ENCODE assay signal across 29 cellular contexts in the genomic region with DNA sequence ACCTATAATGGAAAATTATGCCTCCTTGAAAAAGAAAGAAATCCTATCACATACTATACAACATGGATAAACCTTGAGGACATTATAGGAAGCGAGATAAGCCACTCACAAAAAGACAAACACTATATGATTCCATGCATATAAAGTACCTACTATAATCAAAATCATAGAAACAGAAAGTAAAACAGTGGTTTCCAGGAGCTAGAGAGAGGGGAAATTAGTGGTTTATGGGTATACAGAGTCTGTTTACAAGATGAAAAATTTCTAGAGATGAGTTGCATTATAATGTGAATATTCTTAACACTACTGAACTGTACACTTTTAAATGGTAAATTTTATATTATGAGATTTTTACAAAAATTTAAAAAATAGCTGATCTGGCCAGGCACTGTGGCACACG.
"Had no signal": no experiment of that assay in that cellular context is flagged by ENCODE, and none has a peak within 500 bp of the region (broad histone marks: within the 10 kb centered on the region; RNA-seq: fewer than 3 reads in every experiment).

No MANE protein-coding gene starts in this region.

- H3K27ac ChIP-seq: neutrophil, ovary, parathyroid adenoma, psoas muscle, right lobe of liver, sigmoid colon, stomach, thoracic aorta, thyroid gland, tibial nerve, upper lobe of left lung, vagina had no signal

- H3K4me1 ChIP-seq: parathyroid adenoma, psoas muscle, right lobe of liver, stomach, thyroid gland, tibial nerve, upper lobe of left lung, vagina had no signal

- ATAC-seq: naive thymus-derived CD8-positive, alpha-beta T cell; psoas muscle; right cardiac atrium; stimulated activated effector memory CD8-positive, alpha-beta T cell treated with anti-CD3 and anti-CD28 coated beads, Interleukin-12 subunit alpha, Interleukin-12 subunit beta, amount 100 ng/mL, for 72 hours; stimulated activated naive B cell treated with anti-CD40 and anti-IgM and Interleukin-4, amounts not matched to agents 10 μg/mL and 1 μg/mL and 100 μg/mL, for 72 hours had no signal

- H3K27me3 Mint-ChIP-seq: progenitor cell of endocrine pancreas; stimulated activated naive CD8-positive, alpha-beta T cell treated with anti-CD3 and anti-CD28 coated beads, Interleukin-15, Interleukin-2, amounts not matched to agents 100 ng/mL and 50 ng/mL, for 24 hours had no signal

- H3K4me1 Mint-ChIP-seq: nephron progenitor cell; stimulated activated effector memory CD8-positive, alpha-beta T cell treated with anti-CD3 and anti-CD28 coated beads, Interleukin-12 subunit alpha, Interleukin-12 subunit beta, amount 100 ng/mL, for 72 hours had no signal

- H3K4me3 Mint-ChIP-seq: naive thymus-derived CD8-positive, alpha-beta T cell; nephron progenitor cell; neural crest cell; stimulated activated effector memory CD8-positive, alpha-beta T cell treated with anti-CD3 and anti-CD28 coated beads, Interleukin-12 subunit alpha, Interleukin-12 subunit beta, amount 100 ng/mL, for 72 hours; stimulated activated naive B cell treated with anti-CD40 and anti-IgM and Interleukin-4, amounts not matched to agents 10 μg/mL and 1 μg/mL and 100 μg/mL, for 72 hours; stimulated activated naive CD8-positive, alpha-beta T cell treated with anti-CD3 and anti-CD28 coated beads, Interleukin-15, Interleukin-2, amounts not matched to agents 100 ng/mL and 50 ng/mL, for 24 hours had no signal

- H3K79me2 ChIP-seq: parathyroid adenoma had no signal

- H3K36me3 Mint-ChIP-seq: stimulated activated effector memory CD8-positive, alpha-beta T cell treated with anti-CD3 and anti-CD28 coated beads, Interleukin-12 subunit alpha, Interleukin-12 subunit beta, amount 100 ng/mL, for 72 hours had no signal

- H3K27ac Mint-ChIP-seq: naive thymus-derived CD8-positive, alpha-beta T cell; progenitor cell of endocrine pancreas; stimulated activated effector memory CD8-positive, alpha-beta T cell treated with anti-CD3 and anti-CD28 coated beads, Interleukin-12 subunit alpha, Interleukin-12 subunit beta, amount 100 ng/mL, for 72 hours; stimulated activated naive B cell treated with anti-CD40 and anti-IgM and Interleukin-4, amounts not matched to agents 10 μg/mL and 1 μg/mL and 100 μg/mL, for 72 hours; stimulated activated naive CD8-positive, alpha-beta T cell treated with anti-CD3 and anti-CD28 coated beads, Interleukin-15, Interleukin-2, amounts not matched to agents 100 ng/mL and 50 ng/mL, for 24 hours had no signal

- H3K27me3 ChIP-seq: neutrophil, ovary, right lobe of liver, sigmoid colon, stomach, thyroid gland, tibial nerve, upper lobe of left lung, vagina had no signal

- H3K9ac ChIP-seq: parathyroid adenoma had no signal

- H3K4me3 ChIP-seq: ovary, psoas muscle, right lobe of liver, sigmoid colon, stomach, thoracic aorta, thyroid gland, tibial nerve, upper lobe of left lung, vagina had no signal

- DNase-seq: naive thymus-derived CD8-positive, alpha-beta T cell; nephron progenitor cell; occipital lobe; ovary; posterior cingulate gyrus; psoas muscle; right cardiac atrium; right lobe of liver; sigmoid colon; small intestine; stimulated activated CD4-positive, alpha-beta T cell treated with anti-CD3 and anti-CD28 coated beads, Interleukin-15, amount 100 ng/mL, for 24 hours; stimulated activated CD4-positive, alpha-beta T cell treated with anti-CD3 and anti-CD28 coated beads, Interleukin-2, amount 100 ng/mL, for 24 hours; stimulated activated CD4-positive, alpha-beta T cell treated with anti-CD3 and anti-CD28 coated beads, Interleukin-2, amount 100 ng/mL, for 48 hours; stimulated activated CD4-positive, alpha-beta T cell treated with anti-CD3 and anti-CD28 coated beads, Interleukin-4, amount 100 ng/mL, for 24 hours; stimulated activated naive B cell treated with anti-CD40 and anti-IgM and Interleukin-4, amounts not matched to agents 10 μg/mL and 1 μg/mL and 100 μg/mL, for 72 hours; stimulated activated naive CD4-positive, alpha-beta T cell treated with Interleukin-2 at 50 U/mL for 16 hours; stomach; thyroid gland; trophoblast cell had no signal

- H3K9me3 ChIP-seq: neutrophil, ovary, psoas muscle, right lobe of liver, sigmoid colon, stomach, thoracic aorta, thyroid gland, upper lobe of left lung, vagina had no signal

- H2AFZ ChIP-seq: parathyroid adenoma had no signal

- H3K36me3 ChIP-seq: neutrophil, ovary, right lobe of liver, sigmoid colon, stomach, thoracic aorta, thyroid gland, tibial nerve, upper lobe of left lung, vagina had no signal
